Comparison of ENCODE assay signal across 15 cellular contexts in the genomic region with DNA sequence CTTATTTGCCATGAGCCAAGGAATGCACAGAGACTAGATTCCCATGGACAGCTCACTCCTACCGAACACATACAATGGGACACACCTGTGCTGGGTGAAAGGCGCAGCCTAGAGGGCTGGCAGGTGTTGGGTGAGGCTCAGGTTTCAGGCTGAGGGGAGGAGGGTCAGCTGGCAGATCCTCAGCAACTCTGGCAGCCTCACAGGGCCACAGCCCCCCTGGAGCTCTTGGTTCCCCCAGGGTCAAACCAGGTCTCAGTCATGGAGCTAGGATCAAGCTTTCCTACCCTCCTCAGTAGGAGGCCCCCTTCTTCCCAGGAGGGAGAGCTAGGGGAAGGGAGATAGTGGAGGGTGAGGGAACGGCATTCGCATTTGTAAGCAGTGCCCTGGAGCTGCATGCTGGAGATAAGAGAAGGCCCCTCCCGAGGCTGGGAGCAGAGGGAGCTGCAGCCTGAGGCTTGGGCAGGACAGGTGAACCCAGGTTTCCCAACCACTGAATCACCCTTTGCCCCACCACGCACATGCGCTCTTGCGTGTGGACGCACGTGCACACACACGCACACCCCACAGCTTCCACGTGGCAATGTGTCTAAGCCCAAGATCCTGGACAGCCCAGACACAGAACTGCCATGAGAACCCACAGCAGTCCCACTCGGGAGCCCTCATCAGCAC. TPM values are rescaled to one million over a fixed set of nuclear protein-coding genes. Genes with fewer than 3 reads are reported as not detected.
DNase-seq lines count a peak whose midpoint lies in the region; ATAC-seq and TF ChIP-seq lines count a peak whose summit lies in the region.
"Had no signal": no experiment of that assay in that cellular context is flagged by ENCODE, and none has a peak within 500 bp of the region (broad histone marks: within the 10 kb centered on the region; RNA-seq: fewer than 3 reads in every experiment).

No MANE protein-coding gene starts in this region.

- H3K9me3 Mint-ChIP-seq in endodermal cell, result no peaks in the 10 kb centered on the region
- H3K9me3 Mint-ChIP-seq in activated T-helper 17 cell treated with anti-CD3 and anti-CD28 coated beads, Interleukin-2, amount 50 U/mL, for 72 hours, result no peaks in the 10 kb centered on the region
- H3K9me3 Mint-ChIP-seq: CD8-positive, alpha-beta T cell; nephron had no signal

- no peaks in the 10 kb centered on the region for H3K36me3 Mint-ChIP-seq in endodermal cell (ENCODE audit: low read depth)
- H3K36me3 Mint-ChIP-seq in activated T-helper 17 cell treated with anti-CD3 and anti-CD28 coated beads, Interleukin-2, amount 50 U/mL, for 72 hours (ENCODE audit: low read depth), result no peaks in the 10 kb centered on the region
- H3K36me3 Mint-ChIP-seq: activated naive CD8-positive, alpha-beta T cell; CD8-positive, alpha-beta T cell had no signal

- peak; percentile 76 for DNase-seq in HPDE6-E6E7 (ENCODE audit: extremely low spot score)
- peak; percentile 43 for DNase-seq in NCI-H2196 treated with DMSO at 0.1 percent for 48 hours (lab: John Stamatoyannopoulos, UW; ENCODE audit: unreplicated experiment)
- peak; percentile 83 for DNase-seq in endodermal cell
- peak; percentile 59 for DNase-seq in posterior vena cava (ENCODE audit: low spot score)
- DNase-seq in GM13977 (ENCODE audit: low spot score), result no peak
- no peak for DNase-seq in brain microvascular endothelial cell
- DNase-seq in AG20443 (ENCODE audit: low spot score), result no peak
- DNase-seq: CD8-positive, alpha-beta T cell; left ventricle myocardium inferior; testis had no signal

- no peak overlapping the region for H3K4me3 Mint-ChIP-seq in endodermal cell
- H3K4me3 Mint-ChIP-seq in activated T-helper 17 cell treated with anti-CD3 and anti-CD28 coated beads, Interleukin-2, amount 50 U/mL, for 72 hours, result no peak overlapping the region
- H3K4me3 Mint-ChIP-seq: activated naive CD8-positive, alpha-beta T cell; CD8-positive, alpha-beta T cell; nephron; T-helper 1 cell treated with Interleukin-12 subunit alpha and Interleukin-12 subunit beta and Interleukin-4 antibody, amounts not matched to agents 30 μg/mL and 1 μg/mL, for 36 hours had no signal

- in situ Hi-C loops in GM13977 (cut with MboI; ENCODE audit: low pct_unique_long_range_greater_than_20kb, low sequenced_read_pairs, unreplicated experiment) (no loop called here), brain microvascular endothelial cell (cut with HindIII; ENCODE audit: low pct_ligation_motif_present, low sequenced_read_pairs) (no loop called here)

- peaks cover 5% of the 10 kb centered on the region for H3K4me1 ChIP-seq in endodermal cell (ENCODE audit: control insufficient read depth, insufficient read depth, low read length)
- H3K4me1 ChIP-seq: left ventricle myocardium inferior, testis had no signal

- intact Hi-C loops in posterior vena cava (cut with DNase I), result no loop called here

- no peak overlapping the region for H3K9ac ChIP-seq in endodermal cell (ENCODE audit: extremely low read depth, low read length, poor library complexity, severe bottlenecking)

- H3K27me3 Mint-ChIP-seq in endodermal cell (ENCODE audit: insufficient read depth), result no peaks in the 10 kb centered on the region
- no peaks in the 10 kb centered on the region for H3K27me3 Mint-ChIP-seq in activated T-helper 17 cell treated with anti-CD3 and anti-CD28 coated beads, Interleukin-2, amount 50 U/mL, for 72 hours
- H3K27me3 Mint-ChIP-seq: activated naive CD8-positive, alpha-beta T cell had no signal

- no peaks in the 10 kb centered on the region for H3K36me3 ChIP-seq in endodermal cell (ENCODE audit: control insufficient read depth, insufficient read depth, low read length)
- no peaks in the 10 kb centered on the region for H3K36me3 ChIP-seq in brain microvascular endothelial cell (replicated peaks)
- H3K36me3 ChIP-seq: left ventricle myocardium inferior had no signal

- TF ChIP-seq CTCF in endodermal cell (conservative IDR thresholded peaks at IDR 0.05) (peak; percentile 27), GM13977 (IDR thresholded peaks at IDR 0.05; ENCODE audit: extremely low read depth, insufficient read depth, missing control alignments) (no peak), brain microvascular endothelial cell (IDR thresholded peaks at IDR 0.05; ENCODE audit: low read depth, low read length, missing control alignments) (no peak)

- H3K27ac ChIP-seq in endodermal cell (ENCODE audit: low read depth, low read length), result no peak overlapping the region
- H3K27ac ChIP-seq in brain microvascular endothelial cell, result no peak overlapping the region
- H3K27ac ChIP-seq: HL-60, left ventricle myocardium inferior, testis had no signal

- peaks cover 8% of the 10 kb centered on the region for H3K4me1 Mint-ChIP-seq in endodermal cell
- no peaks in the 10 kb centered on the region for H3K4me1 Mint-ChIP-seq in activated T-helper 17 cell treated with anti-CD3 and anti-CD28 coated beads, Interleukin-2, amount 50 U/mL, for 72 hours
- H3K4me1 Mint-ChIP-seq: nephron had no signal

- H3K4me3 ChIP-seq in endodermal cell (ENCODE audit: low read length) (no peak overlapping the region), brain microvascular endothelial cell (ENCODE audit: low read depth, low read length) (no peak overlapping the region)
- H3K4me3 ChIP-seq: left ventricle myocardium inferior, testis had no signal

- ATAC-seq in activated T-helper 17 cell treated with anti-CD3 and anti-CD28 coated beads, Interleukin-2, amount 50 U/mL, for 72 hours (replicated peaks), result no peak
- ATAC-seq: CD8-positive, alpha-beta T cell had no signal

- peak overlapping the region; percentile 86 for H3K27ac Mint-ChIP-seq in endodermal cell
- no peak overlapping the region for H3K27ac Mint-ChIP-seq in activated T-helper 17 cell treated with anti-CD3 and anti-CD28 coated beads, Interleukin-2, amount 50 U/mL, for 72 hours
- H3K27ac Mint-ChIP-seq: activated naive CD8-positive, alpha-beta T cell; CD8-positive, alpha-beta T cell; nephron; T-helper 1 cell treated with Interleukin-12 subunit alpha and Interleukin-12 subunit beta and Interleukin-4 antibody, amounts not matched to agents 30 μg/mL and 1 μg/mL, for 36 hours had no signal

- WGBS in endodermal cell (ENCODE audit: insufficient coverage in 1 of 2, insufficient read length in 1 of 2), 2 experiments, result 66 to 70% methylated on average over 11 to 13 of the region's 13 CpGs

- H3K9me3 ChIP-seq in endodermal cell (ENCODE audit: control insufficient read depth, low read length), result no peaks in the 10 kb centered on the region
- H3K9me3 ChIP-seq: left ventricle myocardium inferior, testis had no signal

- H3K27me3 ChIP-seq in endodermal cell (ENCODE audit: control insufficient read depth, insufficient read depth, low read length, poor library complexity, severe bottlenecking), result no peaks in the 10 kb centered on the region
- H3K27me3 ChIP-seq in brain microvascular endothelial cell (replicated peaks), result no peaks in the 10 kb centered on the region
- H3K27me3 ChIP-seq: testis had no signal

RNA-seq across cellular contexts. Expression of gene TFRC, which starts 26.3 kb away (rescaled TPM):
- total RNA-seq in endodermal cell, result 10 to 100 TPM; 69.0 to 90.0 TPM
- polyA plus RNA-seq in endodermal cell (2013, experiment 1 of 2), result 72.5 TPM
- 74.1 TPM for polyA plus RNA-seq in endodermal cell (2013, experiment 2 of 2)
- total RNA-seq in posterior vena cava, result 100 to 1,000 TPM in 1 of 2 donors, 10 to 100 TPM in 1; 73.4 to 132 TPM
- total RNA-seq in activated T-helper 17 cell treated with anti-CD3 and anti-CD28 coated beads, Interleukin-2, amount 50 U/mL, for 72 hours, result 100 to 1,000 TPM; 376 to 800 TPM

Comparison
In these comparisons a context has a peak if more than half of its experiments do, and no peak if none do; other contexts are left out.
1. DNase-seq: peak in HPDE6-E6E7 (single experiment), NCI-H2196 treated with DMSO at 0.1 percent for 48 hours (single experiment), endodermal cell (single experiment) and posterior vena cava (single experiment); none in GM13977 (single experiment), brain microvascular endothelial cell (single experiment) and AG20443 (single experiment).